Comparison of ENCODE assay signal across 17 cellular contexts in genomic region chr19:15244106-15244803, GRCh38. TPM values are rescaled to one million over a fixed set of nuclear protein-coding genes. Genes with fewer than 3 reads are reported as not detected.
A peak's percentile ranks its signal among the peaks of the same experiment; 100 is the strongest.
DNase-seq lines count a peak whose midpoint lies in the region; ATAC-seq and TF ChIP-seq lines count a peak whose summit lies in the region.
"Had no signal": no experiment of that assay in that cellular context is flagged by ENCODE, and none has a peak within 500 bp of the region (broad histone marks: within the 10 kb centered on the region; RNA-seq: fewer than 3 reads in every experiment).

No MANE protein-coding gene starts in this region.

- DNase-seq in activated naive CD4-positive, alpha-beta T cell treated with anti-CD3 and anti-CD28 coated beads, Interleukin-2, amount 10 ng/mL, durations not matched to agents 7 days and 5 days = no peak
- DNase-seq in activated naive CD4-positive, alpha-beta T cell treated with Interleukin-2 at 50 U/mL for 16 hours = no peak
- no peak for DNase-seq in neural progenitor cell (ENCODE audit: low spot score)
- no peak for DNase-seq in uterus
- DNase-seq in amniotic stem cell (lab: John Stamatoyannopoulos, UW) = no peak
- DNase-seq in MV-4-11 (lab: John Stamatoyannopoulos, UW) = no peak
- DNase-seq: DMS 273 treated with DMSO at 0.1 percent for 48 hours, MG63, NCI-H1105, NCI-H1694 treated with DMSO at 0.1 percent for 48 hours, NCI-H446, NCI-H748 treated with DMSO at 0.1 percent for 48 hours, PC-9 had no signal

- no peak overlapping the region for H3K9ac ChIP-seq in neural progenitor cell

- H3K9me3 ChIP-seq in neural progenitor cell (ENCODE audit: low read depth) (no peaks in the 10 kb centered on the region), uterus (no peaks in the 10 kb centered on the region)
- H3K9me3 ChIP-seq: BLaER1 treated with 17β-estradiol and CSF1 and Interleukin-3, amounts not matched to agents 10 nM and 100 nM; MG63 had no signal

- no peak overlapping the region for H3K27ac ChIP-seq in neural progenitor cell
- H3K27ac ChIP-seq in uterus = peak overlapping the region; percentile 83 to 89
- H3K27ac ChIP-seq: 22Rv1, PC-9 had no signal

- H3K4me2 ChIP-seq in neural progenitor cell = no peak overlapping the region
- H3K4me2 ChIP-seq: BLaER1 treated with 17β-estradiol and CSF1 and Interleukin-3, amounts not matched to agents 10 nM and 100 nM; PC-9 had no signal

- intact Hi-C loops in uterus (cut with DNase I; ENCODE audit: low total_unique reads) = no loop called here

- peaks cover 41% of the 10 kb centered on the region for H4K20me1 ChIP-seq in neural progenitor cell (ENCODE audit: low read depth)

- no peak overlapping the region for H3K4me3 ChIP-seq in neural progenitor cell
- H3K4me3 ChIP-seq in uterus = no peak overlapping the region
- H3K4me3 ChIP-seq: BLaER1 treated with 17β-estradiol and CSF1 and Interleukin-3, amounts not matched to agents 10 nM and 100 nM; MG63; PC-9 had no signal

- no peak for ATAC-seq in GM18511 (IDR thresholded peaks at IDR 0.05; ENCODE audit: unreplicated experiment)

- H3K4me1 ChIP-seq in neural progenitor cell = no peaks in the 10 kb centered on the region
- H3K4me1 ChIP-seq in uterus = peaks cover 13 to 35% of the 10 kb centered on the region in 2 donors

- no peaks in the 10 kb centered on the region for H3K4me1 Mint-ChIP-seq in activated naive CD4-positive, alpha-beta T cell treated with anti-CD3 and anti-CD28 coated beads, Interleukin-2, amount 10 ng/mL, durations not matched to agents 7 days and 5 days
- H3K4me1 Mint-ChIP-seq in brain = peaks cover 34% of the 10 kb centered on the region
- peaks cover 13% of the 10 kb centered on the region for H3K4me1 Mint-ChIP-seq in neural progenitor cell

- H3K36me3 Mint-ChIP-seq in activated naive CD4-positive, alpha-beta T cell treated with anti-CD3 and anti-CD28 coated beads, Interleukin-2, amount 10 ng/mL, durations not matched to agents 7 days and 5 days = peaks cover 37% of the 10 kb centered on the region
- H3K36me3 Mint-ChIP-seq in brain (peaks cover 25% of the 10 kb centered on the region), neural progenitor cell (peaks cover 28% of the 10 kb centered on the region)

- H2AFZ ChIP-seq in neural progenitor cell (replicated peaks) = no peak overlapping the region
- H2AFZ ChIP-seq: PC-9 had no signal

- CTCF ChIA-PET in activated naive CD4-positive, alpha-beta T cell treated with anti-CD3 and anti-CD28 coated beads, Interleukin-2, amount 10 ng/mL, durations not matched to agents 7 days and 5 days (lab: Charles Lee) = no interaction called here

- no peaks in the 10 kb centered on the region for H3F3A ChIP-seq in neural progenitor cell (ENCODE audit: low read depth)

- TF ChIP-seq POLR2A in uterus (IDR thresholded peaks at IDR 0.05) = no peak

- no peaks in the 10 kb centered on the region for H3K27me3 Mint-ChIP-seq in activated naive CD4-positive, alpha-beta T cell treated with anti-CD3 and anti-CD28 coated beads, Interleukin-2, amount 10 ng/mL, durations not matched to agents 7 days and 5 days
- H3K27me3 Mint-ChIP-seq in brain (no peaks in the 10 kb centered on the region), neural progenitor cell (ENCODE audit: insufficient read depth, low read depth) (peaks cover 7% of the 10 kb centered on the region)

- no peaks in the 10 kb centered on the region for H3K36me3 ChIP-seq in neural progenitor cell
- no peaks in the 10 kb centered on the region for H3K36me3 ChIP-seq in uterus

- H3K79me2 ChIP-seq in neural progenitor cell (ENCODE audit: low read depth) = peaks cover 5% of the 10 kb centered on the region

- TF ChIP-seq CTCF in brain (conservative IDR thresholded peaks at IDR 0.05) (no peak), neural progenitor cell (IDR thresholded peaks at IDR 0.05) (no peak), uterus (IDR thresholded peaks at IDR 0.05) (no peak)

- H3K9me3 Mint-ChIP-seq in activated naive CD4-positive, alpha-beta T cell treated with anti-CD3 and anti-CD28 coated beads, Interleukin-2, amount 10 ng/mL, durations not matched to agents 7 days and 5 days = no peaks in the 10 kb centered on the region
- H3K9me3 Mint-ChIP-seq in brain (no peaks in the 10 kb centered on the region), neural progenitor cell (no peaks in the 10 kb centered on the region)

- H3K27ac Mint-ChIP-seq in activated naive CD4-positive, alpha-beta T cell treated with anti-CD3 and anti-CD28 coated beads, Interleukin-2, amount 10 ng/mL, durations not matched to agents 7 days and 5 days = peak overlapping the region; percentile 53
- H3K27ac Mint-ChIP-seq in brain = peak overlapping the region in 4 of 5 experiments; percentile 44 to 94 (median 72)
- peak overlapping the region; percentile 83 for H3K27ac Mint-ChIP-seq in neural progenitor cell

- no peak overlapping the region for H3K4me3 Mint-ChIP-seq in activated naive CD4-positive, alpha-beta T cell treated with anti-CD3 and anti-CD28 coated beads, Interleukin-2, amount 10 ng/mL, durations not matched to agents 7 days and 5 days
- no peak overlapping the region for H3K4me3 Mint-ChIP-seq in brain
- no peak overlapping the region for H3K4me3 Mint-ChIP-seq in neural progenitor cell

- H3K27me3 ChIP-seq in neural progenitor cell (no peaks in the 10 kb centered on the region), uterus (no peaks in the 10 kb centered on the region)
- H3K27me3 ChIP-seq: BLaER1 treated with 17β-estradiol and CSF1 and Interleukin-3, amounts not matched to agents 10 nM and 100 nM; MG63 had no signal

RNA-seq across cellular contexts. Expression of gene EPHX3, which starts 12.0 kb away (rescaled TPM):
- polyA plus RNA-seq in brain (ENCODE audit: insufficient read depth, low read depth, low replicate concordance) = not detected
- 2.2 and 2.3 TPM in 2 replicates for total RNA-seq in neural progenitor cell (ENCODE audit: low replicate concordance)
- under 1 TPM in 2 of 4 donors, not detected in 2; 0.35 to 0.64 TPM for total RNA-seq in uterus

RNA-seq across cellular contexts. Expression of gene NOTCH3, which starts 43.5 kb away (rescaled TPM):
- polyA plus RNA-seq in brain (ENCODE audit: insufficient read depth, low read depth, low replicate concordance) = 23.1 TPM
- total RNA-seq in neural progenitor cell (ENCODE audit: low replicate concordance) (17.1 and 71.8 TPM in 2 replicates), uterus (100 to 1,000 TPM in 2 of 4 donors, 10 to 100 TPM in 1, 1 to 10 TPM in 1; 9.4 to 166 (median 96.9) TPM)
